ENCODE assay signal across 8 cellular contexts in genomic region chr12:12718853-12719252, GRCh38. TPM values are rescaled to one million over a fixed set of nuclear protein-coding genes. Genes with fewer than 3 reads are reported as not detected.
DNase-seq lines count a peak whose midpoint lies in the region; ATAC-seq and TF ChIP-seq lines count a peak whose summit lies in the region.

No MANE protein-coding gene starts in this region.

- H3K9ac ChIP-seq in smooth muscle cell (ENCODE audit: low read depth) = peak overlapping the region; percentile 72

- ATAC-seq in CD4-positive, alpha-beta T cell (ENCODE audit: poor library complexity) = no peak
- ATAC-seq in HG03378 (IDR thresholded peaks at IDR 0.05; ENCODE audit: unreplicated experiment) (no peak), HG03354 (IDR thresholded peaks at IDR 0.05; ENCODE audit: poor library complexity, severe bottlenecking, unreplicated experiment) (no peak)

- peak overlapping the region; percentile 95 for H3K27ac Mint-ChIP-seq in CD4-positive, alpha-beta T cell

- H3K4me1 Mint-ChIP-seq in CD4-positive, alpha-beta T cell (ENCODE audit: low read depth) = peaks cover 57% of the 10 kb centered on the region

- H3K36me3 ChIP-seq in hepatocyte (replicated peaks; ENCODE audit: insufficient read depth, low read depth) = no peaks in the 10 kb centered on the region
- H3K36me3 ChIP-seq in smooth muscle cell (ENCODE audit: low read depth) = no peaks in the 10 kb centered on the region

- H3K9me3 ChIP-seq in CD4-positive, alpha-beta T cell (ENCODE audit: control insufficient read depth, low read length) = no peaks in the 10 kb centered on the region
- H3K9me3 ChIP-seq in hepatocyte (ENCODE audit: low read depth) (no peaks in the 10 kb centered on the region), smooth muscle cell (replicated peaks; ENCODE audit: low read depth) (no peaks in the 10 kb centered on the region)

- H4K20me1 ChIP-seq in hepatocyte (ENCODE audit: insufficient read depth, poor library complexity, severe bottlenecking) (peaks cover 30% of the 10 kb centered on the region), smooth muscle cell (ENCODE audit: low read depth) (peaks cover 24% of the 10 kb centered on the region)

- 5% methylated on average over 14 of the region's 14 CpGs for WGBS in hepatocyte (ENCODE audit: low lambda C conversion rate, missing lambda C conversion rate)
- WGBS in smooth muscle cell (ENCODE audit: low lambda C conversion rate) = 10% methylated on average over 14 of the region's 14 CpGs

- no peaks in the 10 kb centered on the region for H3K9me3 Mint-ChIP-seq in CD4-positive, alpha-beta T cell

- peak overlapping the region; percentile 97 for H3K27ac ChIP-seq in CD4-positive, alpha-beta T cell (ENCODE audit: low read depth, low read length)
- peak overlapping the region; percentile 100 for H3K27ac ChIP-seq in HL-60 (replicated peaks)
- H3K27ac ChIP-seq in hepatocyte = peak overlapping the region; percentile 99
- no peak overlapping the region for H3K27ac ChIP-seq in smooth muscle cell (ENCODE audit: low read depth)

- TF ChIP-seq CTCF in CD4-positive, alpha-beta T cell (IDR thresholded peaks at IDR 0.05) = no peak
- TF ChIP-seq CTCF in HL-60 (IDR thresholded peaks at IDR 0.05; ENCODE audit: insufficient read depth, low read length) (no peak), hepatocyte (IDR thresholded peaks at IDR 0.05; ENCODE audit: poor library complexity) (no peak), smooth muscle cell (IDR thresholded peaks at IDR 0.05; ENCODE audit: borderline replicate concordance, insufficient read depth, poor library complexity, severe bottlenecking) (no peak)

- peaks cover 91% of the 10 kb centered on the region for H3K36me3 Mint-ChIP-seq in CD4-positive, alpha-beta T cell (ENCODE audit: low read depth)

- intact Hi-C loops in CD4-positive, alpha-beta T cell (cut with DNase I, micrococcal nuclease) = loop anchor here in 1 of 2 experiments (5.0 kb wide), 2 partner anchors 157 to 383 kb away; partner anchors contain the start of genes DUSP16 and GSG1

- CTCF ChIA-PET in CD4-positive, alpha-beta T cell (lab: Charles Lee) = interaction anchor here (1.8 to 2.4 kb wide), 2 partner anchors 18 to 361 kb away, joined by 4 to 13 read pairs; no protein-coding TSS in a partner anchor

- peak in 3 of 10 experiments; percentile 11 to 27 (median 18) for DNase-seq in CD4-positive, alpha-beta T cell
- DNase-seq in HL-60 (ENCODE audit: low read depth in 1 of 2, low spot score in 1 of 2) (peak in 1 of 2 experiments; percentile 37), hepatocyte (ENCODE audit: low spot score) (no peak), smooth muscle cell (lab: John Stamatoyannopoulos, UW; ENCODE audit: unreplicated experiment) (no peak), cerebellar cortex (ENCODE audit: low spot score) (no peak)
- DNase-seq in activated T-cell treated with anti-CD3 and anti-CD28 coated beads, Interleukin-2, amount 50 U/mL, for 48 hours = peak; percentile 44 to 49

- H3K4me3 ChIP-seq in HL-60 (replicated peaks; ENCODE audit: insufficient read depth, low read length) (peak overlapping the region; percentile 60), hepatocyte (peak overlapping the region; percentile 97), smooth muscle cell (peak overlapping the region; percentile 87)

- peaks cover 58% of the 10 kb centered on the region for H3K79me2 ChIP-seq in hepatocyte
- H3K79me2 ChIP-seq in smooth muscle cell (ENCODE audit: low read depth) = peaks cover 39% of the 10 kb centered on the region

- H3F3A ChIP-seq in smooth muscle cell (ENCODE audit: low read depth) = peaks cover 32% of the 10 kb centered on the region

- H3K27me3 Mint-ChIP-seq in CD4-positive, alpha-beta T cell = no peaks in the 10 kb centered on the region

- H3K4me2 ChIP-seq in hepatocyte = peak overlapping the region; percentile 94
- H3K4me2 ChIP-seq in smooth muscle cell = peak overlapping the region; percentile 96

- peaks cover 52% of the 10 kb centered on the region for H3K4me1 ChIP-seq in hepatocyte (ENCODE audit: insufficient read depth)
- peaks cover 66% of the 10 kb centered on the region for H3K4me1 ChIP-seq in smooth muscle cell (ENCODE audit: low read depth)

- no peaks in the 10 kb centered on the region for H3K9me2 ChIP-seq in hepatocyte (replicated peaks; ENCODE audit: insufficient read depth)

- POLR2A ChIA-PET in CD4-positive, alpha-beta T cell (lab: Charles Lee) = interaction anchor here (0.9 to 16.3 kb wide), 17 partner anchors 6 to 1174 kb away, joined by 3 to 441 read pairs (median 5); partner anchors contain the start of genes BORCS5, DUSP16, GPR19 and MANSC1

- peak overlapping the region; percentile 99 for H3K4me3 Mint-ChIP-seq in CD4-positive, alpha-beta T cell

- H3K27me3 ChIP-seq in CD4-positive, alpha-beta T cell (ENCODE audit: control insufficient read depth, insufficient read depth, low read length) = no peaks in the 10 kb centered on the region
- H3K27me3 ChIP-seq in HL-60 (ENCODE audit: insufficient read depth, poor library complexity, severe bottlenecking) = no peaks in the 10 kb centered on the region
- H3K27me3 ChIP-seq in hepatocyte = no peaks in the 10 kb centered on the region
- no peaks in the 10 kb centered on the region for H3K27me3 ChIP-seq in smooth muscle cell (ENCODE audit: low read depth)

- H2AFZ ChIP-seq in hepatocyte (no peak overlapping the region), smooth muscle cell (ENCODE audit: low read depth) (no peak overlapping the region)

RNA-seq across cellular contexts. Expression of gene CDKN1B, which starts 1.7 kb away (rescaled TPM):
- total RNA-seq in CD4-positive, alpha-beta T cell = 100 to 1,000 TPM; 352 TPM
- 44.8 and 46.0 TPM in 2 replicates for total RNA-seq in hepatocyte
- polyA plus RNA-seq in hepatocyte = 4.2 and 7.0 TPM in 2 replicates
- total RNA-seq in smooth muscle cell = 17.4 and 17.7 TPM in 2 replicates
- 2.4 and 3.0 TPM in 2 replicates for polyA plus RNA-seq in smooth muscle cell

RNA-seq across cellular contexts. Expression of gene GPR19, which starts 22.9 kb away (rescaled TPM):
- 1 to 10 TPM; 1.1 to 1.9 TPM for total RNA-seq in CD4-positive, alpha-beta T cell
- 0.16 and 0.50 TPM in 2 replicates for total RNA-seq in hepatocyte
- polyA plus RNA-seq in hepatocyte = 0.44 and 0.74 TPM in 2 replicates
- 0.31 and 1.5 TPM in 2 replicates for total RNA-seq in smooth muscle cell
- polyA plus RNA-seq in smooth muscle cell = 0.82 and 1.2 TPM in 2 replicates

Comparison
In these comparisons a context has a peak if more than half of its experiments do, and no peak if none do; other contexts are left out.
1. DNase-seq: peak in activated T-cell treated with anti-CD3 and anti-CD28 coated beads, Interleukin-2, amount 50 U/mL, for 48 hours (2 of 2); none in hepatocyte (single experiment), smooth muscle cell (single experiment) and cerebellar cortex (single experiment).
2. Peak in every context shown above with its lines, with median percentiles within 50 percentile points of each other: H3K4me3 ChIP-seq.